Comparison of ENCODE assay signal across 1 cellular context in the genomic region with DNA sequence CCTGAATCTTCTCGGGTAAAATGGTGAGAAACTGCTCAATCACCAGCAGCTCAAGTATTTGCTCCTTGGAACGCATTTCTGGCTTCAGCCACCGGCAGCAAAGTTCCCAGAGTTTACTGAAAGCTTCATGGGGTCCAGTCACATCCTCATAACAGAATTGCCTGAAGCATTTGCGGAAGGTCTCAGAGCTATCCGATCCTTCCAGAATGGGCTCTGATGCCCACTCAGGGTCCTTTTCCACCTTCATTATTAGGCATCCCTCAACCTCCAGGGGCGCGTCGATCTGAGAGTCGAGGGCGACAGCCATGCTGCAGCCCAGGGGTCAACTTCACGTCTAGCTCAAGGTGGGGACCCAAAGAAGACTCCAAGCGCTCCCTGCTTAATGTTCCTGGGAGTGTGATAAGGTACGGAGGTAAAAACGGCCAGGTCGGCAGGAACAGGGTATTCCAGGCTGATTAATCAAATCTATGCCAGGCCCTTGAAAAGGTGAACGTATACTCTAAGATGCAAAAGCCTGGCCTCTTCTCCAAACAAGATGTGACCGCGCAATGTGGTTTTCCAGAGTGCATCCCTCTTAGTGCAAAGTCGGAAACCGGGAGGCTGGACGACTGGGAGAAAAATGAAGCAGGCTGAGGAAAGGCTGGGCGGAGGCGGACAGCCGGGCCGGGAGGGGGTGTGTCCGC.
TF ChIP-seq lines count a peak whose summit lies in the region.

No MANE protein-coding gene starts in this region.

TF ChIP-seq in SK-N-SH treated with all-trans-retinoic acid at 6 μM for 48 hours, 23 proteins besides CTCF, POLR2A, EP300 and RAD21 (continued from another document):
- TF ChIP-seq, protein P1, sequence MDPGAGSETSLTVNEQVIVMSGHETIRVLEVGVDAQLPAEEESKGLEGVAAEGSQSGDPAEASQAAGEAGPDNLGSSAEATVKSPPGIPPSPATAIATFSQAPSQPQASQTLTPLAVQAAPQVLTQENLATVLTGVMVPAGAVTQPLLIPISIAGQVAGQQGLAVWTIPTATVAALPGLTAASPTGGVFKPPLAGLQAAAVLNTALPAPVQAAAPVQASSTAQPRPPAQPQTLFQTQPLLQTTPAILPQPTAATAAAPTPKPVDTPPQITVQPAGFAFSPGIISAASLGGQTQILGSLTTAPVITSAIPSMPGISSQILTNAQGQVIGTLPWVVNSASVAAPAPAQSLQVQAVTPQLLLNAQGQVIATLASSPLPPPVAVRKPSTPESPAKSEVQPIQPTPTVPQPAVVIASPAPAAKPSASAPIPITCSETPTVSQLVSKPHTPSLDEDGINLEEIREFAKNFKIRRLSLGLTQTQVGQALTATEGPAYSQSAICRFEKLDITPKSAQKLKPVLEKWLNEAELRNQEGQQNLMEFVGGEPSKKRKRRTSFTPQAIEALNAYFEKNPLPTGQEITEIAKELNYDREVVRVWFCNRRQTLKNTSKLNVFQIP (CRISPR knock-in tag; IDR thresholded peaks at IDR 0.05; ENCODE audit: borderline replicate concordance, low read depth): no peak
- TF ChIP-seq TCF4 (CRISPR knock-in tag; IDR thresholded peaks at IDR 0.05; ENCODE audit: borderline replicate concordance): no peak
- TF ChIP-seq PPARA (CRISPR knock-in tag; IDR thresholded peaks at IDR 0.05; ENCODE audit: borderline replicate concordance): no peak
- no peak for TF ChIP-seq ZNF8 (CRISPR knock-in tag; IDR thresholded peaks at IDR 0.05)
- no peak for TF ChIP-seq ESRRG (CRISPR knock-in tag; IDR thresholded peaks at IDR 0.05)
- TF ChIP-seq ZNF70 (CRISPR knock-in tag; IDR thresholded peaks at IDR 0.05): no peak
- TF ChIP-seq GLIS3 (CRISPR knock-in tag; IDR thresholded peaks at IDR 0.05): no peak
- TF ChIP-seq, protein P2, sequence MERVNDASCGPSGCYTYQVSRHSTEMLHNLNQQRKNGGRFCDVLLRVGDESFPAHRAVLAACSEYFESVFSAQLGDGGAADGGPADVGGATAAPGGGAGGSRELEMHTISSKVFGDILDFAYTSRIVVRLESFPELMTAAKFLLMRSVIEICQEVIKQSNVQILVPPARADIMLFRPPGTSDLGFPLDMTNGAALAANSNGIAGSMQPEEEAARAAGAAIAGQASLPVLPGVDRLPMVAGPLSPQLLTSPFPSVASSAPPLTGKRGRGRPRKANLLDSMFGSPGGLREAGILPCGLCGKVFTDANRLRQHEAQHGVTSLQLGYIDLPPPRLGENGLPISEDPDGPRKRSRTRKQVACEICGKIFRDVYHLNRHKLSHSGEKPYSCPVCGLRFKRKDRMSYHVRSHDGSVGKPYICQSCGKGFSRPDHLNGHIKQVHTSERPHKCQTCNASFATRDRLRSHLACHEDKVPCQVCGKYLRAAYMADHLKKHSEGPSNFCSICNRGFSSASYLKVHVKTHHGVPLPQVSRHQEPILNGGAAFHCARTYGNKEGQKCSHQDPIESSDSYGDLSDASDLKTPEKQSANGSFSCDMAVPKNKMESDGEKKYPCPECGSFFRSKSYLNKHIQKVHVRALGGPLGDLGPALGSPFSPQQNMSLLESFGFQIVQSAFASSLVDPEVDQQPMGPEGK (CRISPR knock-in tag; IDR thresholded peaks at IDR 0.05; ENCODE audit: borderline replicate concordance): no peak
- no peak for TF ChIP-seq RARB (CRISPR knock-in tag; IDR thresholded peaks at IDR 0.05)
- TF ChIP-seq ZFP3 (CRISPR knock-in tag; IDR thresholded peaks at IDR 0.05): no peak
- TF ChIP-seq, protein P3, sequence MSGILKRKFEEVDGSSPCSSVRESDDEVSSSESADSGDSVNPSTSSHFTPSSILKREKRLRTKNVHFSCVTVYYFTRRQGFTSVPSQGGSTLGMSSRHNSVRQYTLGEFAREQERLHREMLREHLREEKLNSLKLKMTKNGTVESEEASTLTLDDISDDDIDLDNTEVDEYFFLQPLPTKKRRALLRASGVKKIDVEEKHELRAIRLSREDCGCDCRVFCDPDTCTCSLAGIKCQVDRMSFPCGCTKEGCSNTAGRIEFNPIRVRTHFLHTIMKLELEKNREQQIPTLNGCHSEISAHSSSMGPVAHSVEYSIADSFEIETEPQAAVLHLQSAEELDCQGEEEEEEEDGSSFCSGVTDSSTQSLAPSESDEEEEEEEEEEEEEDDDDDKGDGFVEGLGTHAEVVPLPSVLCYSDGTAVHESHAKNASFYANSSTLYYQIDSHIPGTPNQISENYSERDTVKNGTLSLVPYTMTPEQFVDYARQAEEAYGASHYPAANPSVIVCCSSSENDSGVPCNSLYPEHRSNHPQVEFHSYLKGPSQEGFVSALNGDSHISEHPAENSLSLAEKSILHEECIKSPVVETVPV (CRISPR knock-in tag; IDR thresholded peaks at IDR 0.05): no peak
- no peak for TF ChIP-seq ISL1 (CRISPR knock-in tag; IDR thresholded peaks at IDR 0.05)
- no peak for TF ChIP-seq OSR1 (CRISPR knock-in tag; IDR thresholded peaks at IDR 0.05)
- TF ChIP-seq SNAI2 (CRISPR knock-in tag; IDR thresholded peaks at IDR 0.05): no peak
- no peak for TF ChIP-seq ZFP30 (CRISPR knock-in tag; IDR thresholded peaks at IDR 0.05)
- TF ChIP-seq TOX (CRISPR knock-in tag; IDR thresholded peaks at IDR 0.05; ENCODE audit: borderline replicate concordance): no peak
- no peak for TF ChIP-seq ZNF565 (CRISPR knock-in tag; conservative IDR thresholded peaks at IDR 0.05; ENCODE audit: low read depth)
- no peak for TF ChIP-seq ARNTL (CRISPR knock-in tag; IDR thresholded peaks at IDR 0.05; ENCODE audit: borderline replicate concordance, low read depth)
